In the genomic region with DNA sequence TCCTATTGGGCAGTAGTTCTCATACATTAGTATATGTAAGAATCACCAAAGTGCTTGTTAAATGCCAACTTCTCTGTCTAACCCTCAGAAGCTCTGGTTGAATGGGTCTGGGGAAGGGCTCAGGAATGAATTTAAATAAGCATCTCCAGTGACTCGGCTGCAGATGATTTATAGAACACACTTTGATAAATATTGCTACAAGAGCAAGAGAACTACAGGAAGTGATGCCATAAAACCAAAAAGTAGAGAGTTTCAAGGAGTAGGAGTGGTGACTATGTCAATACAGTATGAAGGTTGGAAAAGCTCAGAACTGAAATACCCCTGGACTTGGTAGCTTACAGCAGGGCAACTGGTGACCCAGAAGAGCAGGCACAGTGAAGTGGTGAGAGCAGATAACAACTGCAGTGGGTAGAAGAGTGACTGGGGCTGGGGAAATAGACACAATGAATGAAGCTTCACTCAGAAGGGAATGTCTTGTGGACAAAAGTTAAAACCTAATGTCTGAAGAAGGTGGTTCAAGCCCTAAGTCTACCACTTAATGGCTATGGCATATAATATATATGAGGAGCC, we compare ENCODE assay signal across 16 cellular contexts. TPM values are rescaled to one million over a fixed set of nuclear protein-coding genes. Genes with fewer than 3 reads are reported as not detected.
DNase-seq lines count a peak whose midpoint lies in the region; ATAC-seq, FAIRE-seq and TF ChIP-seq lines count a peak whose summit lies in the region.
"Had no signal": no experiment of that assay in that cellular context is flagged by ENCODE, and none has a peak within 500 bp of the region (broad histone marks: within the 10 kb centered on the region; RNA-seq: fewer than 3 reads in every experiment).

No MANE protein-coding gene starts in this region.

- no peak for TF ChIP-seq RAD21 in SK-N-SH (IDR thresholded peaks at IDR 0.05; ENCODE audit: low read length)

- no peaks in the 10 kb centered on the region for H3K79me2 ChIP-seq in SK-N-SH (ENCODE audit: insufficient read depth)

- peaks cover 7% of the 10 kb centered on the region for H3K4me1 Mint-ChIP-seq in activated CD4-positive, alpha-beta memory T cell treated with anti-CD3 and anti-CD28 coated beads, Interleukin-2, amount 10 ng/mL, durations not matched to agents 7 days and 5 days

- ATAC-seq in SK-N-SH treated with all-trans-retinoic acid at 6 μM for 48 hours: no peak
- ATAC-seq: HepG2 had no signal

- no peak overlapping the region for H3K4me3 ChIP-seq in SK-N-SH (ENCODE audit: low read depth in 2 of 2, low read length in 1 of 2)
- H3K4me3 ChIP-seq in bronchial epithelial cell (ENCODE audit: low read depth, low read length): no peak overlapping the region

- H3K36me3 ChIP-seq in SK-N-SH (replicated peaks in 1 of 2; ENCODE audit: control insufficient read depth in 1 of 2, insufficient read depth in 2 of 2, low read length in 1 of 2): no peaks in the 10 kb centered on the region
- H3K36me3 ChIP-seq in bronchial epithelial cell (ENCODE audit: control insufficient read depth, insufficient read depth, low read length): no peaks in the 10 kb centered on the region

- H3K4me1 ChIP-seq in SK-N-SH (ENCODE audit: control insufficient read depth in 1 of 2, insufficient read depth in 2 of 2, low read depth in 1 of 2, low read length in 1 of 2): 0 out of 4 replicates have a peak, but pooled peaks cover 0 to 2% of the 10 kb centered on the region in 2 experiments

- peaks cover 6% of the 10 kb centered on the region for H3K27me3 Mint-ChIP-seq in activated CD4-positive, alpha-beta memory T cell treated with anti-CD3 and anti-CD28 coated beads, Interleukin-2, amount 10 ng/mL, durations not matched to agents 7 days and 5 days

- H3K27me3 ChIP-seq in SK-N-SH (ENCODE audit: insufficient read depth) (no peaks in the 10 kb centered on the region), bronchial epithelial cell (ENCODE audit: control insufficient read depth, insufficient read depth, low read length) (no peaks in the 10 kb centered on the region)

- CTCF ChIA-PET in SK-N-SH (lab: Yijun Ruan, JAX): no interaction called here
- CTCF ChIA-PET in activated CD4-positive, alpha-beta memory T cell treated with anti-CD3 and anti-CD28 coated beads, Interleukin-2, amount 10 ng/mL, durations not matched to agents 7 days and 5 days (lab: Charles Lee): no interaction called here

- H3K36me3 Mint-ChIP-seq in activated CD4-positive, alpha-beta memory T cell treated with anti-CD3 and anti-CD28 coated beads, Interleukin-2, amount 10 ng/mL, durations not matched to agents 7 days and 5 days (ENCODE audit: low read depth): no peaks in the 10 kb centered on the region

- DNase-seq in SK-N-SH (no peak), EL (peak; percentile 13), bronchial epithelial cell (ENCODE audit: low read depth) (peak; percentile 29), kidney tubule cell (ENCODE audit: low spot score) (peak; percentile 88), globus pallidus (ENCODE audit: low spot score) (no peak), SKM-1 treated with dmso at 0.1 percent for 144 hours (lab: John Stamatoyannopoulos, UW; ENCODE audit: unreplicated experiment) (no peak)
- no peak for DNase-seq in activated CD4-positive, alpha-beta memory T cell treated with anti-CD3 and anti-CD28 coated beads, Interleukin-2, amount 10 ng/mL, durations not matched to agents 7 days and 5 days
- DNase-seq: 8988T, C1 segment of cervical spinal cord, Kasumi-1, MV-4-11, NCI-H1930, NCI-H69, SW 1271 had no signal

- 80% methylated on average over 1 of the region's 1 CpG for WGBS in SK-N-SH (ENCODE audit: low lambda C conversion rate)

- TF ChIP-seq CTCF in SK-N-SH (IDR thresholded peaks at IDR 0.05): no peak
- no peak for TF ChIP-seq CTCF in bronchial epithelial cell (IDR thresholded peaks at IDR 0.05; ENCODE audit: insufficient read depth, low read length, severe bottlenecking)

- no peak for TF ChIP-seq EP300 in SK-N-SH (IDR thresholded peaks at IDR 0.05; ENCODE audit: borderline replicate concordance in 1 of 2, low read depth in 1 of 2, low read length in 1 of 2)

- H3K9me3 ChIP-seq in SK-N-SH: no peaks in the 10 kb centered on the region

- POLR2A ChIA-PET in SK-N-SH (lab: Yijun Ruan, JAX): no interaction called here
- POLR2A ChIA-PET in activated CD4-positive, alpha-beta memory T cell treated with anti-CD3 and anti-CD28 coated beads, Interleukin-2, amount 10 ng/mL, durations not matched to agents 7 days and 5 days (lab: Charles Lee): no interaction called here

- H3K9me2 ChIP-seq in SK-N-SH: no peaks in the 10 kb centered on the region

- H3F3A ChIP-seq in SK-N-SH (replicated peaks; ENCODE audit: insufficient read depth): peaks cover 7% of the 10 kb centered on the region

- no peak overlapping the region for H3K4me3 Mint-ChIP-seq in activated CD4-positive, alpha-beta memory T cell treated with anti-CD3 and anti-CD28 coated beads, Interleukin-2, amount 10 ng/mL, durations not matched to agents 7 days and 5 days

- H4K20me1 ChIP-seq in SK-N-SH (ENCODE audit: insufficient read depth): no peaks in the 10 kb centered on the region

- H3K9ac ChIP-seq in SK-N-SH: no peak overlapping the region

- no peak overlapping the region for H3K4me2 ChIP-seq in SK-N-SH

- H3K9me3 Mint-ChIP-seq in activated CD4-positive, alpha-beta memory T cell treated with anti-CD3 and anti-CD28 coated beads, Interleukin-2, amount 10 ng/mL, durations not matched to agents 7 days and 5 days: no peaks in the 10 kb centered on the region

- peak; percentile 70 for FAIRE-seq in bronchial epithelial cell (lab: Jason Lieb, UNC)
- FAIRE-seq: HepG2 had no signal

- H3K27ac Mint-ChIP-seq in activated CD4-positive, alpha-beta memory T cell treated with anti-CD3 and anti-CD28 coated beads, Interleukin-2, amount 10 ng/mL, durations not matched to agents 7 days and 5 days: no peak overlapping the region

- 0 out of 4 replicates have a peak overlapping the region, but pooled peaks of 1 of the 2 experiments have one; percentile 12 for H3K27ac ChIP-seq in SK-N-SH (ENCODE audit: low read depth in 2 of 2, low read length in 1 of 2)

- peak overlapping the region; percentile 12; the same call in 1 of the 2 replicates for H2AFZ ChIP-seq in SK-N-SH (ENCODE audit: low read depth)

TF ChIP-seq in SK-N-SH, 30 proteins besides CTCF, POLR2A, EP300 and RAD21 (continues in another document):
- TF ChIP-seq MXI1 (IDR thresholded peaks at IDR 0.05; ENCODE audit: low read depth, low read length): no peak
- TF ChIP-seq YY1 (IDR thresholded peaks at IDR 0.05; ENCODE audit: low read depth): no peak
- TF ChIP-seq EZH2phosphoT487 (IDR thresholded peaks at IDR 0.05; ENCODE audit: borderline replicate concordance, low read depth): no peak
- no peak for TF ChIP-seq GABPA (IDR thresholded peaks at IDR 0.05; ENCODE audit: low read depth)
- TF ChIP-seq ELF1 (IDR thresholded peaks at IDR 0.05): no peak
- no peak for TF ChIP-seq RFX5 (IDR thresholded peaks at IDR 0.05; ENCODE audit: low read length)

TF ChIP-seq in SK-N-SH treated with all-trans-retinoic acid at 6 μM for 48 hours, 23 proteins besides CTCF, POLR2A, EP300 and RAD21 (continues in another document):
- TF ChIP-seq ESRRG (CRISPR knock-in tag; IDR thresholded peaks at IDR 0.05) (no peak), ZNF565 (CRISPR knock-in tag; conservative IDR thresholded peaks at IDR 0.05; ENCODE audit: low read depth) (no peak), CREB5 (CRISPR knock-in tag; IDR thresholded peaks at IDR 0.05; ENCODE audit: low read depth) (no peak), POU6F1 (CRISPR knock-in tag; IDR thresholded peaks at IDR 0.05; ENCODE audit: borderline replicate concordance, low read depth) (no peak)
- TF ChIP-seq, protein P1, sequence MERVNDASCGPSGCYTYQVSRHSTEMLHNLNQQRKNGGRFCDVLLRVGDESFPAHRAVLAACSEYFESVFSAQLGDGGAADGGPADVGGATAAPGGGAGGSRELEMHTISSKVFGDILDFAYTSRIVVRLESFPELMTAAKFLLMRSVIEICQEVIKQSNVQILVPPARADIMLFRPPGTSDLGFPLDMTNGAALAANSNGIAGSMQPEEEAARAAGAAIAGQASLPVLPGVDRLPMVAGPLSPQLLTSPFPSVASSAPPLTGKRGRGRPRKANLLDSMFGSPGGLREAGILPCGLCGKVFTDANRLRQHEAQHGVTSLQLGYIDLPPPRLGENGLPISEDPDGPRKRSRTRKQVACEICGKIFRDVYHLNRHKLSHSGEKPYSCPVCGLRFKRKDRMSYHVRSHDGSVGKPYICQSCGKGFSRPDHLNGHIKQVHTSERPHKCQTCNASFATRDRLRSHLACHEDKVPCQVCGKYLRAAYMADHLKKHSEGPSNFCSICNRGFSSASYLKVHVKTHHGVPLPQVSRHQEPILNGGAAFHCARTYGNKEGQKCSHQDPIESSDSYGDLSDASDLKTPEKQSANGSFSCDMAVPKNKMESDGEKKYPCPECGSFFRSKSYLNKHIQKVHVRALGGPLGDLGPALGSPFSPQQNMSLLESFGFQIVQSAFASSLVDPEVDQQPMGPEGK (CRISPR knock-in tag; IDR thresholded peaks at IDR 0.05; ENCODE audit: borderline replicate concordance): no peak

RNA-seq across cellular contexts. Expression of gene PLEKHA5, which starts 8.0 kb away (rescaled TPM):
- polyA plus RNA-seq in SK-N-SH (2012; rRNA removed): 6.7 and 7.1 TPM in 2 replicates
- 8.3 and 10.9 TPM in 2 replicates for polyA plus RNA-seq in SK-N-SH (2012; cell fraction: cytosol; rRNA removed)
- polyA plus RNA-seq in SK-N-SH (2012; cell fraction: nucleus; rRNA removed): 5.6 and 13.0 TPM in 2 replicates
- 24.0 and 31.1 TPM in 2 replicates for total RNA-seq in bronchial epithelial cell
- total RNA-seq in activated CD4-positive, alpha-beta memory T cell treated with anti-CD3 and anti-CD28 coated beads, Interleukin-2, amount 10 ng/mL, durations not matched to agents 7 days and 5 days: 10 to 100 TPM; 13.5 to 15.2 TPM

Comparison
In these comparisons a context has a peak if more than half of its experiments do, and no peak if none do; other contexts are left out.
1. DNase-seq: peak in EL (single experiment), bronchial epithelial cell (single experiment) and kidney tubule cell (single experiment); none in SK-N-SH (single experiment), globus pallidus (single experiment), SKM-1 treated with dmso at 0.1 percent for 144 hours (single experiment) and activated CD4-positive, alpha-beta memory T cell treated with anti-CD3 and anti-CD28 coated beads, Interleukin-2, amount 10 ng/mL, durations not matched to agents 7 days and 5 days (single experiment).